In the genomic region with DNA sequence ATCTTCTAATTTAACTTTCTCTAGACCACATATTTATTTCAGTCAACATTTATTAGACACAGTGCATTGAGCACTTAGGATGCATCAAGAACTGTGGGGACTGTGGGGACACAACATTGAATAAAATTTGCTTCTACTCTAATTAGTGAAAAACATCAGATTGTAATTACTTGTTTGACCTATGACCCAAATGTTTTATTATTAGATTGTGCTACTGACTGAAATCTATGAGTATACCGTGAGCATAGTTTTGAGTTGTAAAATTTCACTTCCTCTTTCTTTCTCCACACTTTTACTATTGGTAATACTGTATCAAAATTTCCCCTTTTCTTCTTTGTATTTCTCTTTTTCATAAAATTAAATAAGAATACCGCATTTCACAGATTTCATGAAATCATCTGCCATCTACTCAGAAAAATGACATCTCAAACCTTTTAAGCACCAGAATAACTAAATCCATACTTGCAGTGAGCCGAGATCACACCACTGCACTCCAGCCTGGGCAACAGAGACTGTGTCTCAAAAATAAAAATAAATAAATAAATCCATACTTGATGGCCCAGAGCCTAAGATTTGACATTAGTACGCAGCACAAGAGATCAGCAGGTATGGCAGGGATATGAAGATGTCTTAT, we compare ENCODE assay signal across 11 cellular contexts. TPM values are rescaled to one million over a fixed set of nuclear protein-coding genes. Genes with fewer than 3 reads are reported as not detected.
DNase-seq lines count a peak whose midpoint lies in the region; ATAC-seq, FAIRE-seq and TF ChIP-seq lines count a peak whose summit lies in the region.
"Had no signal": no experiment of that assay in that cellular context is flagged by ENCODE, and none has a peak within 500 bp of the region (broad histone marks: within the 10 kb centered on the region; RNA-seq: fewer than 3 reads in every experiment).

No MANE protein-coding gene starts in this region.

- no peak for TF ChIP-seq POLR2A in GM12891 (IDR thresholded peaks at IDR 0.05; ENCODE audit: low read depth, low read length)

- peak; percentile 79 for FAIRE-seq in GM12891 (lab: Jason Lieb, UNC)
- FAIRE-seq: keratinocyte had no signal

- no peak for DNase-seq in GM12891 (ENCODE audit: insufficient read length, low spot score)
- DNase-seq in RPMI8226 = peak; percentile 16
- DNase-seq in HuH-7.5 (ENCODE audit: low spot score) = no peak
- no peak for DNase-seq in NCI-H1436 treated with DMSO at 0.1 percent for 48 hours (lab: John Stamatoyannopoulos, UW)
- no peak for DNase-seq in pons (ENCODE audit: low spot score)
- DNase-seq in NCI-H146 (lab: John Stamatoyannopoulos, UW) = no peak
- DNase-seq: activated naive CD8-positive, alpha-beta T cell treated with anti-CD3 and anti-CD28 coated beads, Interleukin-2, amount 10 ng/mL, durations not matched to agents 7 days and 5 days; NCI-H774 had no signal

- peak; percentile 45 for ATAC-seq in GM21360 (IDR thresholded peaks at IDR 0.05; ENCODE audit: unreplicated experiment)
- ATAC-seq in HG03108 (IDR thresholded peaks at IDR 0.05; ENCODE audit: unreplicated experiment) = peak; percentile 45

TF ChIP-seq in GM12891, 5 proteins besides CTCF, POLR2A, EP300 and RAD21:
- TF ChIP-seq SPI1 (IDR thresholded peaks at IDR 0.05; ENCODE audit: low read depth, low read length) = peak; percentile 94
- TF ChIP-seq POU2F2 (IDR thresholded peaks at IDR 0.05; ENCODE audit: low read depth, low read length) = no peak
- no peak for TF ChIP-seq PAX5 (IDR thresholded peaks at IDR 0.05; ENCODE audit: insufficient read depth, low read length, severe bottlenecking)

RNA-seq across cellular contexts. Expression of gene INPP5F, which starts 25.4 kb away (rescaled TPM):
- polyA plus RNA-seq in GM12891 (2012; ENCODE audit: low read depth, missing spikeins) = 8.2 TPM

RNA-seq across cellular contexts. Expression of gene BAG3, which starts 49.3 kb away (rescaled TPM):
- 3.5 TPM for polyA plus RNA-seq in GM12891 (2012; ENCODE audit: low read depth, missing spikeins)
